ENCODE assay signal across 13 cellular contexts in the genomic region with DNA sequence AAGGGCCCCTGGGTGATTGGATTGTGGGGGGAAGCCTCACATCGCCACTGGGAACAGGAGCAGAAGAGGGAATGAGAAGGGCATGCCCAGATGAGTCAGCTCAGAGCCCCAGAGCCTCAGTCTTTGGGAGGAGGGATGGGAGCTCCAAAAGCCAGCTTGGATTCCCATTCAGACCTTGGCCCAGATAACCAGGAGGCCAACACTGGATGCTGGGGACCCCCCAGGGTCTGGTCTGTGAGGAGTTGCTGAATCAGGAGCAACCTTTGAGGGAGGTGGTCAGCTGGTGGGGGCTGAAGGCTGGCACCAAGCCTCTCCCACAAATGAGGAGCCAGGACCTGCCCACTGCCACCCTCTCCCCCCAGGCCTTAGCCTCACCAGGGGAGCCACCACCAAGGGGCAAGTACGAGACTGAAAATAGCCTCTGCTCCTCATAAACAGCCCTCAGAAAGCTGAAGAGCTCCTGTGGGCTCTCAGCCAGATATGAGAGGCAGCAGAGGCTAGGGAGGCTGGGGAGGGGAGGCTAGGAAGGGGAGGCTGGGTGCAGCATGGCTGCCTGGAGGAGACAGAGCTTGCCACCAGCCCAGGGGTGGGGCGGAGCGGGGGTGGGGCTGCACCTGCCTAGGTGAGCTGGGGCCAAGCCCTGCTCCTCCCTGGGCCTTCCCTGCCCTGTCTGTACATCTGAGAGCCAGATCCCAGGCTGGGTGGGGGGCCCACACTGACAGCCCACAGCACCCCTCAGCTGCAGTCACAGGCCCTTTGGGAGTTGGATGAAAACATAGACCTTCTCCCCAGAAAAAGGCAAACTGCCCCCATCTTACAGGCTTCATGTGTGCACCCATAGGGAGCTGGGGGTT.
"Had no signal": no experiment of that assay in that cellular context is flagged by ENCODE, and none has a peak within 500 bp of the region (broad histone marks: within the 10 kb centered on the region; RNA-seq: fewer than 3 reads in every experiment).

No MANE protein-coding gene starts in this region.

- H3K4me3 ChIP-seq: dorsolateral prefrontal cortex, stomach, testis had no signal

- H3K27ac ChIP-seq: dorsolateral prefrontal cortex, parathyroid adenoma, stomach, testis had no signal

- DNase-seq: activated CD4-positive, alpha-beta T cell treated with anti-CD3 and anti-CD28 coated beads, Interleukin-2, amount 50 U/mL, for 4 hours; activated CD4-positive, CD25-positive, alpha-beta regulatory T cell treated with anti-CD3 and anti-CD28 coated beads, Interleukin-2, amount 50 U/mL, for 72 hours; activated naive CD4-positive, alpha-beta T cell; activated T-cell treated with anti-CD3 and anti-CD28 coated beads for 4 hours; endodermal cell; glutamatergic neuron; naive B cell; stimulated activated CD4-positive, alpha-beta T cell treated with anti-CD3 and anti-CD28 coated beads, Interleukin-12 subunit alpha, Interleukin-12 subunit beta, amount 100 ng/mL, for 4 hours; stimulated activated CD4-positive, alpha-beta T cell treated with anti-CD3 and anti-CD28 coated beads, Interleukin-2, amount 100 ng/mL, for 24 hours; stomach; testis had no signal

- H3K27me3 ChIP-seq: dorsolateral prefrontal cortex, stomach, testis had no signal

- H3K4me1 ChIP-seq: parathyroid adenoma, stomach, testis had no signal

- H3K9ac ChIP-seq: parathyroid adenoma had no signal

- H2AFZ ChIP-seq: parathyroid adenoma had no signal

- H3K79me2 ChIP-seq: parathyroid adenoma had no signal

- H3K9me3 ChIP-seq: stomach, testis had no signal
